In the genomic region with DNA sequence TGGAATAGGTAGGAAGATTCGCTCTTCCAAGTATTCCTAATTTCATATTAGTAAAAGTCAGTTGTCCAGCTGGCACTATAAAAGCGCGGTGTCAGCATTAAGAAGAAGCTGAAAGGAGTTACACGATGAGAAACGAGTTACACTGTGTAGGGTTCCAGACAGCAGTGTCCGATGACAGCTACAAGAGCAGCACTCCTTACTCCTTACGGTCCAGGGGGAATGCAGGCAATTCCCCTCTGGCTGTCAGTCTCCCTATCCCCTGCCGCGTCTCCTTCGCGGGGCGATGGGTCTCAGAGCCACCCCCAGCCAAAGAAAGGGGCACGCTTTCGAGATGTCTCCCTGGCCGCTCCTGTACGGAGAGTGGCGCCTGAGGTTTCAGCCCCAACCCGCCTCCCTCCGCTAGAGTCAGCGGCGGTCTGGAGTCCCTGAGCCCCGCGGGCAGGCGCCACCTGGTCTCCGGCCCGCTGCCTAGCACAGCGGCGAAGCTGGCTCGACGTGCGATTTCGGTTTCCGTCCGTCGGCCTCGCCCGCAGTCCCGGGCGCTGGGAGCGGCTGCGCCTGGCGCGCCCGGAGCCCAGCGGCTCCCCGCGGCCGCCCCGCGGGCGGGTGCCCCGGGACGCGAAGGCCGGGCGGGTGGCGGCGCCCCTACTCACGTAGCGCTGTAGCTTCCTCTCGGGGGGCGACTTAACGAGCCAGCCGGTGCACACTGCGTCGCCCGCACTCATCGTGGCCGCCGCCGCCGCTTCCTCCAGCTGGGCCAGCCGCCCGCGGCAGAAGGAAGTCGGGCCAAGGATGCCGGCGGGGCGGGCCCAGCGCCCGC, we compare ENCODE assay signal across 8 cellular contexts. TPM values are rescaled to one million over a fixed set of nuclear protein-coding genes. Genes with fewer than 3 reads are reported as not detected.
DNase-seq lines count a peak whose midpoint lies in the region; ATAC-seq, FAIRE-seq and TF ChIP-seq lines count a peak whose summit lies in the region.

A gene with protein sequence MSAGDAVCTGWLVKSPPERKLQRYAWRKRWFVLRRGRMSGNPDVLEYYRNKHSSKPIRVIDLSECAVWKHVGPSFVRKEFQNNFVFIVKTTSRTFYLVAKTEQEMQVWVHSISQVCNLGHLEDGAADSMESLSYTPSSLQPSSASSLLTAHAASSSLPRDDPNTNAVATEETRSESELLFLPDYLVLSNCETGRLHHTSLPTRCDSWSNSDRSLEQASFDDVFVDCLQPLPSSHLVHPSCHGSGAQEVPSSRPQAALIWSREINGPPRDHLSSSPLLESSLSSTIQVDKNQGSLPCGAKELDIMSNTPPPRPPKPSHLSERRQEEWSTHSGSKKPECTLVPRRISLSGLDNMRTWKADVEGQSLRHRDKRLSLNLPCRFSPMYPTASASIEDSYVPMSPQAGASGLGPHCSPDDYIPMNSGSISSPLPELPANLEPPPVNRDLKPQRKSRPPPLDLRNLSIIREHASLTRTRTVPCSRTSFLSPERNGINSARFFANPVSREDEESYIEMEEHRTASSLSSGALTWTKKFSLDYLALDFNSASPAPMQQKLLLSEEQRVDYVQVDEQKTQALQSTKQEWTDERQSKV (minus strand): TSS at position 777 of the 820 bp plus-strand sequence. CDS start 52 bp downstream, at position 725.

- WGBS in trophoblast cell (ENCODE audit: extremely low coverage, insufficient coverage, insufficient read length) = no CpG with 5 or more reads among the region's 81 CpGs

- H3K18ac ChIP-seq in trophoblast cell (ENCODE audit: low read length) = no peak within 1 kb of the TSS

- peaks cover 5% of the 10 kb centered on the region for H3K27me3 ChIP-seq in trophoblast cell (ENCODE audit: insufficient read depth, low read length)

- H3K79me1 ChIP-seq in trophoblast cell (ENCODE audit: low read length) = peaks cover 2% of the 10 kb centered on the region

- no peak for ATAC-seq in GM21360 (IDR thresholded peaks at IDR 0.05; ENCODE audit: unreplicated experiment)

- H2AFZ ChIP-seq in trophoblast cell (ENCODE audit: insufficient read depth, low read length, poor library complexity) = peak within 1 kb of the TSS; percentile 63

- H3K4me3 ChIP-seq in HFF-Myc (replicated peaks; ENCODE audit: low read depth, low read length) (peak within 1 kb of the TSS; percentile 33), trophoblast cell (ENCODE audit: low read depth, low read length) (peak within 1 kb of the TSS; percentile 62)

- H4K12ac ChIP-seq in trophoblast cell (ENCODE audit: low read depth, low read length) = no peak within 1 kb of the TSS

- peak; percentile 26 for DNase-seq in GM12892 (ENCODE audit: insufficient read length)
- DNase-seq in HFF-Myc (ENCODE audit: extremely low read depth, low read depth) = no peak
- DNase-seq in NCI-H69 (lab: John Stamatoyannopoulos, UW) = peak; percentile 68
- peak; percentile 41 for DNase-seq in activated naive CD4-positive, alpha-beta T cell treated with Interleukin-2 at 50 U/mL for 16 hours
- peak; percentile 79 for DNase-seq in cardiac septum (ENCODE audit: low spot score)
- peak; percentile 46 to 54 for DNase-seq in trophoblast cell
- DNase-seq in RKO (ENCODE audit: low spot score) = no peak

- no peaks in the 10 kb centered on the region for H3K9me3 ChIP-seq in trophoblast cell (ENCODE audit: insufficient read depth, low read depth, low read length)

- H3K4me1 ChIP-seq in trophoblast cell (ENCODE audit: control insufficient read depth in 1 of 2, insufficient read depth in 2 of 2, low read length in 2 of 2) = peaks cover 0 to 2% of the 10 kb centered on the region in 2 experiments

- H3K23ac ChIP-seq in trophoblast cell (ENCODE audit: low read length) = no peak within 1 kb of the TSS

- no peak for TF ChIP-seq POLR2A in GM12892 (IDR thresholded peaks at IDR 0.05; ENCODE audit: low read depth, low read length)

- H3K9ac ChIP-seq in trophoblast cell (ENCODE audit: low read length) = no peak within 1 kb of the TSS

- no peak within 1 kb of the TSS for H2BK12ac ChIP-seq in trophoblast cell (ENCODE audit: low read length)

- no peak within 1 kb of the TSS for H2AK5ac ChIP-seq in trophoblast cell (ENCODE audit: low read length)

- no peak within 1 kb of the TSS for H4K8ac ChIP-seq in trophoblast cell (ENCODE audit: low read depth, low read length)

- intact Hi-C loops in cardiac septum (cut with DNase I) = loop anchor here (2.0 kb wide), 1 partner anchor 20 kb away; no protein-coding TSS in a partner anchor

- H3K36me3 ChIP-seq in trophoblast cell (ENCODE audit: control insufficient read depth in 1 of 2, insufficient read depth in 2 of 2, low read length in 2 of 2) = no peaks in the 10 kb centered on the region

- FAIRE-seq in GM12892 (lab: Jason Lieb, UNC) = peak; percentile 91

- H3K14ac ChIP-seq in trophoblast cell (ENCODE audit: low read length) = no peak within 1 kb of the TSS

- no peak for TF ChIP-seq CTCF in HFF-Myc (IDR thresholded peaks at IDR 0.05; ENCODE audit: low read depth, low read length, missing control alignments)

- no peak within 1 kb of the TSS for H3K27ac ChIP-seq in trophoblast cell (ENCODE audit: low read depth, low read length)

- no peak within 1 kb of the TSS for H2BK5ac ChIP-seq in trophoblast cell (ENCODE audit: low read depth, low read length, poor library complexity)

- no peaks in the 10 kb centered on the region for H3K79me2 ChIP-seq in trophoblast cell (ENCODE audit: control insufficient read depth, insufficient read depth, low read length, poor library complexity)

- peak within 1 kb of the TSS; percentile 67 for H3K4me2 ChIP-seq in trophoblast cell (ENCODE audit: low read length)

- no peak within 1 kb of the TSS for H2BK120ac ChIP-seq in trophoblast cell (ENCODE audit: insufficient read depth, low read length, poor library complexity)

- H3K4ac ChIP-seq in trophoblast cell (ENCODE audit: low read depth, low read length) = no peak within 1 kb of the TSS

- no peak within 1 kb of the TSS for H4K91ac ChIP-seq in trophoblast cell (ENCODE audit: low read depth, low read length)

RNA-seq across cellular contexts. Expression of the gene that starts here (rescaled TPM):
- 1.4 TPM for polyA plus RNA-seq in GM12892 (2012; ENCODE audit: missing spikeins)
- 17.7 TPM for total RNA-seq in cardiac septum
- 0.29 and 0.31 TPM in 2 replicates for polyA plus RNA-seq in trophoblast cell (2013)

Comparison
In these comparisons a context has a peak if more than half of its experiments do, and no peak if none do; other contexts are left out.
1. DNase-seq: peak in GM12892 (single experiment), NCI-H69 (single experiment), activated naive CD4-positive, alpha-beta T cell treated with Interleukin-2 at 50 U/mL for 16 hours (single experiment), cardiac septum (single experiment) and trophoblast cell (2 of 2); none in HFF-Myc (single experiment) and RKO (single experiment).